In genomic region chr15:64895285-64896065, GRCh38 we compare ENCODE assay signal across 8 cellular contexts. TPM values are rescaled to one million over a fixed set of nuclear protein-coding genes. Genes with fewer than 3 reads are reported as not detected.
DNase-seq lines count a peak whose midpoint lies in the region; ATAC-seq, FAIRE-seq and TF ChIP-seq lines count a peak whose summit lies in the region.

No MANE protein-coding gene starts in this region.

- H3K9me1 ChIP-seq in K562 (ENCODE audit: control insufficient read depth, insufficient read depth, low read length): no peaks in the 10 kb centered on the region

- peak; percentile 20 to 33; a peak in 3 of 4 replicates for TF ChIP-seq RAD21 in K562 (CRISPR knock-in tag; conservative IDR thresholded peaks at IDR 0.05 in 1 of 2, IDR thresholded peaks at IDR 0.05 in 1 of 2)

- peak; percentile 60 for FAIRE-seq in K562 (lab: Jason Lieb, UNC)

- H3K36me3 ChIP-seq in OCI-LY3 (replicated peaks; ENCODE audit: low read depth, low read length) (no peaks in the 10 kb centered on the region), K562 (ENCODE audit: control insufficient read depth, insufficient read depth, low read length) (no peaks in the 10 kb centered on the region), suprapubic skin (no peaks in the 10 kb centered on the region)

- H4K20me1 ChIP-seq in OCI-LY3 (ENCODE audit: insufficient read depth, low read length) (no peaks in the 10 kb centered on the region), K562 (replicated peaks; ENCODE audit: control insufficient read depth, insufficient read depth, low read length) (no peaks in the 10 kb centered on the region)

- no TSS peak for BruUV-seq in K562 (replicated peaks; lab: Mats Ljungman, UMichigan)

- H2AFZ ChIP-seq in OCI-LY3 (ENCODE audit: low read depth, low read length) (no peak overlapping the region), K562 (ENCODE audit: low read depth, low read length) (peak overlapping the region; percentile 70)

- H3K9ac ChIP-seq in OCI-LY3 (ENCODE audit: low read length) (peak overlapping the region; percentile 98), K562 (ENCODE audit: insufficient read depth in 1 of 2, low read depth in 2 of 2, low read length in 2 of 2) (no peak overlapping the region)

- peak in 5 of 10 experiments; percentile 17 to 50 (median 22) for DNase-seq in CD4-positive, alpha-beta T cell
- peak; percentile 56 for DNase-seq in GM20000 (ENCODE audit: low spot score)
- peak in 1 of 4 experiments; percentile 28 for DNase-seq in K562 (ENCODE audit: extremely low read depth in 1 of 4, low spot score in 3 of 4)
- no peak for DNase-seq in left lobe of liver (ENCODE audit: low spot score)
- no peak for DNase-seq in suprapubic skin (ENCODE audit: low spot score in 2 of 2)
- DNase-seq in NCI-H69 (lab: John Stamatoyannopoulos, UW): no peak
- DNase-seq in RKO (ENCODE audit: low spot score): no peak

- H3K36me3 Mint-ChIP-seq in CD4-positive, alpha-beta T cell (ENCODE audit: low read depth): no peaks in the 10 kb centered on the region

- H3K4me3 Mint-ChIP-seq in CD4-positive, alpha-beta T cell: peak overlapping the region; percentile 86

- no peaks in the 10 kb centered on the region for H3K27me3 ChIP-seq in CD4-positive, alpha-beta T cell (ENCODE audit: control insufficient read depth, insufficient read depth, low read length)
- no peaks in the 10 kb centered on the region for H3K27me3 ChIP-seq in OCI-LY3 (ENCODE audit: low read depth, low read length)
- 0 out of 5 replicates have a peak, but pooled peaks cover 0 to 5% of the 10 kb centered on the region in 2 experiments for H3K27me3 ChIP-seq in K562 (ENCODE audit: control insufficient read depth in 2 of 2, insufficient read depth in 2 of 2, low read length in 2 of 2)
- H3K27me3 ChIP-seq in suprapubic skin: no peaks in the 10 kb centered on the region

- intact Hi-C loops in CD4-positive, alpha-beta T cell (cut with DNase I, micrococcal nuclease): loop anchor here (1.0 to 10.0 kb wide), 6 partner anchors 11 to 1489 kb away; partner anchors contain the start of genes MAP2K1 (in 1 of the 2) and PLEKHO2 (in 1 of the 2)
- intact Hi-C loops in K562 (cut with micrococcal nuclease): no loop called here

- H3K4me1 Mint-ChIP-seq in CD4-positive, alpha-beta T cell (ENCODE audit: low read depth): peaks cover 62% of the 10 kb centered on the region

- in situ Hi-C loops in K562 (cut with MboI): no loop called here

- peaks cover 74% of the 10 kb centered on the region for H3K4me1 ChIP-seq in OCI-LY3 (ENCODE audit: low read length)
- H3K4me1 ChIP-seq in K562 (replicated peaks in 1 of 2; ENCODE audit: control insufficient read depth in 2 of 2, insufficient read depth in 2 of 2, low read length in 2 of 2): peaks cover 26 to 29% of the 10 kb centered on the region in 2 experiments
- H3K4me1 ChIP-seq in suprapubic skin: peaks cover 63% of the 10 kb centered on the region

- H3K27ac Mint-ChIP-seq in CD4-positive, alpha-beta T cell: peak overlapping the region; percentile 100

- 21% methylated on average over 6 of the region's 6 CpGs for WGBS in K562 (ENCODE audit: insufficient coverage, low coverage, missing lambda C conversion rate)
- 43% methylated on average over 5 of the region's 6 CpGs for WGBS in suprapubic skin

- H3K9me3 ChIP-seq in CD4-positive, alpha-beta T cell (ENCODE audit: control insufficient read depth, low read length): no peaks in the 10 kb centered on the region
- no peaks in the 10 kb centered on the region for H3K9me3 ChIP-seq in OCI-LY3 (ENCODE audit: insufficient read depth, low read length)
- no peaks in the 10 kb centered on the region for H3K9me3 ChIP-seq in K562 (replicated peaks; ENCODE audit: control insufficient read depth, insufficient read depth, low read depth, low read length)
- H3K9me3 ChIP-seq in suprapubic skin: no peaks in the 10 kb centered on the region

- no peak for TF ChIP-seq CTCF in CD4-positive, alpha-beta T cell (IDR thresholded peaks at IDR 0.05)
- TF ChIP-seq CTCF in GM20000 (IDR thresholded peaks at IDR 0.05; ENCODE audit: extremely low read depth, missing control alignments): peak; percentile 8
- peak; percentile 57 for TF ChIP-seq CTCF in OCI-LY3 (IDR thresholded peaks at IDR 0.05; ENCODE audit: low read depth, low read length)
- peak in 1 of 3 experiments; percentile 47; a peak in 2 of 6 replicates for TF ChIP-seq CTCF in K562 (IDR thresholded peaks at IDR 0.05 in 2 of 3, conservative IDR thresholded peaks at IDR 0.05 in 1 of 3; ENCODE audit: insufficient read depth in 2 of 3, low read depth in 1 of 3, low read length in 3 of 3)
- TF ChIP-seq CTCF in suprapubic skin (IDR thresholded peaks at IDR 0.05): no peak

- H3K4me2 ChIP-seq in OCI-LY3 (ENCODE audit: low read length): peak overlapping the region; percentile 99
- H3K4me2 ChIP-seq in K562 (ENCODE audit: insufficient read depth, low read length): peak overlapping the region; percentile 46

- TF ChIP-seq POLR2A in K562 (conservative IDR thresholded peaks at IDR 0.05): no peak
- no peak for TF ChIP-seq POLR2A in suprapubic skin (IDR thresholded peaks at IDR 0.05)

- H3K27me3 Mint-ChIP-seq in CD4-positive, alpha-beta T cell: no peaks in the 10 kb centered on the region

- H3K27ac ChIP-seq in CD4-positive, alpha-beta T cell (ENCODE audit: low read depth, low read length): peak overlapping the region; percentile 97
- peak overlapping the region; percentile 99 for H3K27ac ChIP-seq in OCI-LY3 (ENCODE audit: low read length)
- H3K27ac ChIP-seq in K562 (ENCODE audit: extremely low read depth, low read depth, low read length): no peak overlapping the region
- peak overlapping the region; percentile 82 for H3K27ac ChIP-seq in suprapubic skin

- CTCF ChIA-PET in CD4-positive, alpha-beta T cell (lab: Charles Lee): interaction anchor here (0.6 to 4.1 kb wide), 16 partner anchors 10 to 203 kb away, joined by 3 to 44 read pairs (median 6); partner anchors contain the start of gene PIF1
- CTCF ChIA-PET in K562 (lab: Yijun Ruan, JAX; ENCODE audit: low intra/inter-chr PET ratio): interaction anchor here (1.2 kb wide), 1 partner anchor 10 kb away, joined by 5 read pairs; no protein-coding TSS in a partner anchor

- ATAC-seq in CD4-positive, alpha-beta T cell (ENCODE audit: poor library complexity): peak; percentile 2
- ATAC-seq in K562 (peak; percentile 19), left lobe of liver (peak; percentile 43)

- H3K4me3 ChIP-seq in OCI-LY3 (ENCODE audit: low read length) (peak overlapping the region; percentile 84), K562 (no peak overlapping the region), suprapubic skin (peak overlapping the region; percentile 25)

- no peaks in the 10 kb centered on the region for H3K79me2 ChIP-seq in OCI-LY3 (ENCODE audit: low read length)
- no peaks in the 10 kb centered on the region for H3K79me2 ChIP-seq in K562 (ENCODE audit: control insufficient read depth, insufficient read depth, low read length)

- H3K9me3 Mint-ChIP-seq in CD4-positive, alpha-beta T cell: no peaks in the 10 kb centered on the region

- POLR2A ChIA-PET in CD4-positive, alpha-beta T cell (lab: Charles Lee): interaction anchor here (1.1 to 5.0 kb wide), 21 partner anchors 8 to 1847 kb away, joined by 3 to 157 read pairs (median 9); partner anchors contain the start of genes PIF1, PLEKHO2, PPIB and RNU5B-1
- POLR2A ChIA-PET in K562 (lab: Yijun Ruan, JAX): interaction anchor here (0.8 kb wide), 1 partner anchor 80 kb away, joined by 3 read pairs; no protein-coding TSS in a partner anchor

- no peak for TF ChIP-seq EP300 in K562 (IDR thresholded peaks at IDR 0.05; ENCODE audit: low read length)
- TF ChIP-seq EP300 in suprapubic skin (IDR thresholded peaks at IDR 0.05): no peak

RNA-seq across cellular contexts. Expression of gene ANKDD1A, which starts 16.2 kb away (rescaled TPM):
- 1 to 10 TPM in 1 of 2 experiments, under 1 TPM in 1; 0.95 to 1.9 TPM for total RNA-seq in CD4-positive, alpha-beta T cell
- total RNA-seq in K562 (2011; cell fraction: chromatin; rRNA removed; ENCODE audit: low replicate concordance): 1.1 and 2.9 TPM in 2 replicates
- 1.3 TPM in 2 replicates for total RNA-seq in K562 (2011; cell fraction: nucleolus; rRNA removed)
- total RNA-seq in K562 (2011; cell fraction: nucleoplasm; rRNA removed): 1.6 and 2.0 TPM in 2 replicates
- total RNA-seq in K562 (2014; rRNA removed) (0.27 and 0.33 TPM in 2 replicates), K562 (2014; rRNA removed; fragmentation: Illumina TruSeq; extraction: Trizol) (0.44 and 0.48 TPM in 2 replicates), K562 (2015; rRNA removed; fragmentation: Illumina TruSeq; extraction: Trizol) (0.41 and 0.43 TPM in 2 replicates), K562 (2021) (0.49 and 0.80 TPM in 2 replicates), left lobe of liver (0.38 TPM), suprapubic skin (1 to 10 TPM; 2.1 to 3.6 (median 2.8) TPM)
- polyA plus RNA-seq in K562 (2011; rRNA removed) (0.70 and 1.7 TPM in 2 replicates), K562 (2014; fragmentation: Illumina TruSeq; extraction: Trizol) (0.34 and 0.60 TPM in 2 replicates), K562 (2014; fragmentation: Nextera tagmentation; extraction: Ambion mirVana) (under 1 TPM; 0.08 to 0.32 TPM), K562 (2014; rRNA removed) (0.54 and 1.4 TPM in 2 replicates)
- 1.1 and 1.8 TPM in 2 replicates for polyA plus RNA-seq in K562 (2011; cell fraction: cytosol; rRNA removed)
- 1.4 and 2.1 TPM in 2 replicates for polyA plus RNA-seq in K562 (2011; cell fraction: nucleus; rRNA removed)
- 0.52 and 1.1 TPM in 2 replicates for polyA plus RNA-seq in K562 (2012)
- 0.21 and 0.93 TPM in 2 replicates for polyA minus RNA-seq in K562 (2011; rRNA and poly(A)+ RNA removed)
- polyA minus RNA-seq in K562 (2011; cell fraction: cytosol; rRNA and poly(A)+ RNA removed): 0.86 TPM in 1 of 2 replicates, not detected in the other
- 0.27 and 2.1 TPM in 2 replicates for polyA minus RNA-seq in K562 (2011; cell fraction: nucleus; rRNA and poly(A)+ RNA removed)

RNA-seq across cellular contexts. Expression of gene PLEKHO2, which starts 53.8 kb away (rescaled TPM):
- total RNA-seq in CD4-positive, alpha-beta T cell: 1 to 10 TPM; 5.6 to 5.9 TPM
- total RNA-seq in K562 (2011; cell fraction: chromatin; rRNA removed; ENCODE audit: low replicate concordance): 5.7 and 15.8 TPM in 2 replicates
- 8.3 and 10.5 TPM in 2 replicates for total RNA-seq in K562 (2011; cell fraction: nucleolus; rRNA removed)
- total RNA-seq in K562 (2011; cell fraction: nucleoplasm; rRNA removed): 7.6 and 8.9 TPM in 2 replicates
- total RNA-seq in K562 (2014; rRNA removed): 4.9 and 7.0 TPM in 2 replicates
- total RNA-seq in K562 (2014; rRNA removed; fragmentation: Illumina TruSeq; extraction: Trizol): 3.6 and 3.8 TPM in 2 replicates
- total RNA-seq in K562 (2015; rRNA removed; fragmentation: Illumina TruSeq; extraction: Trizol): 5.2 and 5.7 TPM in 2 replicates
- total RNA-seq in K562 (2021): 6.7 and 8.8 TPM in 2 replicates
- 5.6 and 6.1 TPM in 2 replicates for polyA plus RNA-seq in K562 (2011; rRNA removed)
- polyA plus RNA-seq in K562 (2011; cell fraction: cytosol; rRNA removed): 7.1 and 11.5 TPM in 2 replicates
- 6.8 and 9.9 TPM in 2 replicates for polyA plus RNA-seq in K562 (2011; cell fraction: nucleus; rRNA removed)
- 6.2 and 7.5 TPM in 2 replicates for polyA plus RNA-seq in K562 (2012)
- 6.3 and 7.6 TPM in 2 replicates for polyA plus RNA-seq in K562 (2014; fragmentation: Illumina TruSeq; extraction: Trizol)
- under 1 TPM; 0.24 to 0.53 TPM for polyA plus RNA-seq in K562 (2014; fragmentation: Nextera tagmentation; extraction: Ambion mirVana)
- 4.8 and 5.5 TPM in 2 replicates for polyA plus RNA-seq in K562 (2014; rRNA removed)
- polyA minus RNA-seq in K562 (2011; rRNA and poly(A)+ RNA removed): 4.5 and 5.5 TPM in 2 replicates
- 5.6 and 5.7 TPM in 2 replicates for polyA minus RNA-seq in K562 (2011; cell fraction: cytosol; rRNA and poly(A)+ RNA removed)
- polyA minus RNA-seq in K562 (2011; cell fraction: nucleus; rRNA and poly(A)+ RNA removed): 3.0 and 4.1 TPM in 2 replicates
- 4.3 TPM for total RNA-seq in left lobe of liver
- total RNA-seq in suprapubic skin: 10 to 100 TPM in 1 of 4 donors, 1 to 10 TPM in 3; 6.7 to 13.8 (median 8.0) TPM

Comparison
In these comparisons a context has a peak if more than half of its experiments do, and no peak if none do; other contexts are left out.
1. CTCF ChIP-seq: peak in GM20000 (single experiment) and OCI-LY3 (single experiment); none in CD4-positive, alpha-beta T cell (single experiment) and suprapubic skin (0 of 2).
2. Peak in every context shown above with its lines, with median percentiles within 50 percentile points of each other: ATAC-seq.